ENCODE assay signal across 13 cellular contexts in genomic region chr11:19864141-19865120, GRCh38.
DNase-seq lines count a peak whose midpoint lies in the region; ATAC-seq, FAIRE-seq and TF ChIP-seq lines count a peak whose summit lies in the region.
"Had no signal": no experiment of that assay in that cellular context is flagged by ENCODE, and none has a peak within 500 bp of the region (broad histone marks: within the 10 kb centered on the region; RNA-seq: fewer than 3 reads in every experiment).

No MANE protein-coding gene starts in this region.

- no peak overlapping the region for H3K27ac Mint-ChIP-seq in naive thymus-derived CD8-positive, alpha-beta T cell
- H3K27ac Mint-ChIP-seq: CD14-positive monocyte, natural killer cell had no signal

- H3K4me3 Mint-ChIP-seq in naive thymus-derived CD8-positive, alpha-beta T cell = no peak overlapping the region
- H3K4me3 Mint-ChIP-seq: CD14-positive monocyte, natural killer cell had no signal

- TF ChIP-seq POLR2A in esophagus muscularis mucosa (IDR thresholded peaks at IDR 0.05; ENCODE audit: low read depth) = no peak

- H3F3A ChIP-seq in neural cell (ENCODE audit: insufficient read depth, low read length, poor library complexity, severe bottlenecking) = no peaks in the 10 kb centered on the region

- H3K4me3 ChIP-seq in esophagus muscularis mucosa = no peak overlapping the region
- no peak overlapping the region for H3K4me3 ChIP-seq in neural cell (ENCODE audit: low read length)

- no peak overlapping the region for H2AFZ ChIP-seq in neural cell (ENCODE audit: low read depth, low read length)

- no peak overlapping the region for H3K9ac ChIP-seq in neural cell (ENCODE audit: low read length)

- peaks cover 0 to 11% (median 0%) of the 10 kb centered on the region in 5 donors for H3K27me3 Mint-ChIP-seq in naive thymus-derived CD8-positive, alpha-beta T cell

- H3K27me3 ChIP-seq in esophagus muscularis mucosa (no peaks in the 10 kb centered on the region), neural cell (ENCODE audit: insufficient read depth, low read depth, low read length) (no peaks in the 10 kb centered on the region)

- ATAC-seq in GM18502 (IDR thresholded peaks at IDR 0.05; ENCODE audit: poor library complexity, unreplicated experiment) = no peak
- ATAC-seq in naive thymus-derived CD8-positive, alpha-beta T cell = no peak
- ATAC-seq: natural killer cell; stimulated activated naive CD8-positive, alpha-beta T cell treated with anti-CD3 and anti-CD28 coated beads, Interleukin-15, Interleukin-2, amounts not matched to agents 100 U/mL and 50 U/mL, for 24 hours had no signal

- peaks cover 0 to 4% (median 0%) of the 10 kb centered on the region in 4 donors for H3K36me3 ChIP-seq in esophagus muscularis mucosa
- H3K36me3 ChIP-seq in neural cell (ENCODE audit: insufficient read depth, low read length) = no peaks in the 10 kb centered on the region

- no peaks in the 10 kb centered on the region for H3K36me3 Mint-ChIP-seq in naive thymus-derived CD8-positive, alpha-beta T cell
- H3K36me3 Mint-ChIP-seq: CD14-positive monocyte, natural killer cell had no signal

- no peaks in the 10 kb centered on the region for H3K4me1 Mint-ChIP-seq in naive thymus-derived CD8-positive, alpha-beta T cell
- H3K4me1 Mint-ChIP-seq: CD14-positive monocyte, natural killer cell had no signal

- H3K79me2 ChIP-seq in neural cell (replicated peaks; ENCODE audit: insufficient read depth, low read length) = no peaks in the 10 kb centered on the region

- no peaks in the 10 kb centered on the region for H3K9me2 ChIP-seq in neural cell (ENCODE audit: insufficient read depth, low read length)

- intact Hi-C loops in esophagus muscularis mucosa (cut with DNase I) = no loop called here

- no peak for TF ChIP-seq RAD21 in neural cell (conservative IDR thresholded peaks at IDR 0.05)

- DNase-seq in DMS153 treated with DMSO at 0.1 percent for 48 hours (lab: John Stamatoyannopoulos, UW; ENCODE audit: unreplicated experiment) (peak; percentile 35), NCI-H226 (peak; percentile 22), esophagus muscularis mucosa (ENCODE audit: extremely low spot score) (no peak), frontal cortex (ENCODE audit: low spot score in 2 of 2) (no peak), KG1 (lab: John Stamatoyannopoulos, UW) (no peak)
- no peak for DNase-seq in naive thymus-derived CD8-positive, alpha-beta T cell
- DNase-seq: GOT3; natural killer cell; NCI-H1105 treated with DMSO at 0.1 percent for 48 hours; stimulated activated naive CD8-positive, alpha-beta T cell treated with anti-CD3 and anti-CD28 coated beads, Interleukin-15, Interleukin-2, amounts not matched to agents 100 U/mL and 50 U/mL, for 24 hours had no signal

- H3K9me3 Mint-ChIP-seq in naive thymus-derived CD8-positive, alpha-beta T cell = no peaks in the 10 kb centered on the region
- H3K9me3 Mint-ChIP-seq: natural killer cell had no signal

- no peak for FAIRE-seq in frontal cortex (lab: Jason Lieb, UNC)

- peaks cover 41 to 80% (median 64%) of the 10 kb centered on the region in 4 donors for H3K4me1 ChIP-seq in esophagus muscularis mucosa

- no peaks in the 10 kb centered on the region for H3K9me3 ChIP-seq in esophagus muscularis mucosa
- H3K9me3 ChIP-seq in neural cell (ENCODE audit: low read length) = no peaks in the 10 kb centered on the region

- no peak overlapping the region for H3K4me2 ChIP-seq in neural cell (ENCODE audit: low read length)

- 38% methylated on average over 6 of the region's 6 CpGs for WGBS in esophagus muscularis mucosa

- TF ChIP-seq EP300 in esophagus muscularis mucosa (IDR thresholded peaks at IDR 0.05) (no peak), neural cell (conservative IDR thresholded peaks at IDR 0.05; ENCODE audit: poor library complexity, severe bottlenecking) (peak; percentile 11)

- H4K20me1 ChIP-seq in neural cell (ENCODE audit: insufficient read depth) = no peaks in the 10 kb centered on the region

- POLR2A ChIA-PET in naive thymus-derived CD8-positive, alpha-beta T cell (lab: Charles Lee) = no interaction called here

- TF ChIP-seq CTCF in esophagus muscularis mucosa (IDR thresholded peaks at IDR 0.05) = no peak
- no peak for TF ChIP-seq CTCF in neural cell (IDR thresholded peaks at IDR 0.05; ENCODE audit: poor library complexity, severe bottlenecking)

- H3K27ac ChIP-seq in esophagus muscularis mucosa (replicated peaks in 1 of 4) (peak overlapping the region in 3 of 4 donors; percentile 23 to 34 (median 25)), neural cell (ENCODE audit: low read length) (no peak overlapping the region)

TF ChIP-seq in neural cell, 6 proteins besides CTCF, POLR2A, EP300 and RAD21:
- no peak for TF ChIP-seq SMC3 (conservative IDR thresholded peaks at IDR 0.05; ENCODE audit: poor library complexity)
TF ChIP-seq in neural cell: peak in this region for 0.

Comparison
In these comparisons a context has a peak if more than half of its experiments do, and no peak if none do; other contexts are left out.
1. DNase-seq: peak in DMS153 treated with DMSO at 0.1 percent for 48 hours (single experiment) and NCI-H226 (single experiment); none in esophagus muscularis mucosa (single experiment), frontal cortex (0 of 2), KG1 (single experiment) and naive thymus-derived CD8-positive, alpha-beta T cell (0 of 10).